ENCODE assay signal across 15 cellular contexts in the genomic region with DNA sequence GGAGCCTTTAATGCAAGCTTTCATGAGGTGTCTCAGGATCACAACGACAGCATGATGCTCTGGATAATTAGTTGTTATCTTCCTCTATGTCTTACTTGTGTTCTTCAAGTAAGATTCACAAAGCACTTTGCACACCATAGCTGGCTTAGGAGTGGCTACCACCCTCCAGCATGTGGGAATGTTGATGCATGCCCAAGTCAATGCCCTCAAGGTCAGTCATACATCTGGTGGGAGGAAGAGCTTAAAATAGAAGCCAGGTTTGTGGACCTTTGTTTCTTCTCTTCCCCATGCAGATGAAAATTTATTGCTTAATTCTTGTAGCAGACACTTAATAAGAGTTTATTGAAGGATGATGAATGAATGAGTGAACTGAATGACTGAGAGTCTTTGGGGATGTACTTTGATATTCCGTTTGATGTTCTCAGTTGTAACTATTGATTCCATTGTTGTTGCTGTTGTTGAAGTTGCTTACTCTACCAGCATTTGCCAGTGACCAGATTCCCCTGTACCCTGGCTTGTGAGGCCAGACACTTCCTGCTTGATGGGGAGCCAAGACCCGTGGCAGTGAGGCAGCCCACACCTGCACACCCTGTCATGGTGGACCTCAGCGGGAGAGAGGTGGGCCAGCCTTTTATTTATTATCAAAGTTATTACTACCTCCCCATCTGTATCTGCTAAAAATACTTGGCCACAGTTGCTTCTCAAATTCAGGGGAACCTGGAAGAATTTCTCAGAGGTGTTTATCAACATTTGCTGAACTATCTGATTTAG.
DNase-seq lines count a peak whose midpoint lies in the region; ATAC-seq, FAIRE-seq and TF ChIP-seq lines count a peak whose summit lies in the region.
"Had no signal": no experiment of that assay in that cellular context is flagged by ENCODE, and none has a peak within 500 bp of the region (broad histone marks: within the 10 kb centered on the region; RNA-seq: fewer than 3 reads in every experiment).

No MANE protein-coding gene starts in this region.

- no peak for ATAC-seq in activated naive CD4-positive, alpha-beta T cell treated with anti-CD3 and anti-CD28 coated beads, Interleukin-2, amount 50 U/mL, for 72 hours
- ATAC-seq in memory B cell (ENCODE audit: low read depth): no peak
- no peak for ATAC-seq in upper lobe of left lung (ENCODE audit: low FRiP score in 2 of 2)
- ATAC-seq in HG02798 (IDR thresholded peaks at IDR 0.05; ENCODE audit: poor library complexity, unreplicated experiment): no peak
- ATAC-seq: WTC11 had no signal

- H3K9me3 Mint-ChIP-seq in activated naive CD4-positive, alpha-beta T cell treated with anti-CD3 and anti-CD28 coated beads, Interleukin-2, amount 50 U/mL, for 72 hours: peaks cover 0 to 5% of the 10 kb centered on the region in 2 donors
- H3K9me3 Mint-ChIP-seq in activated naive CD4-positive, alpha-beta T cell treated with anti-CD3 and anti-CD28 coated beads, Interleukin-2, amount 10 ng/mL, durations not matched to agents 7 days and 5 days: no peaks in the 10 kb centered on the region
- no peaks in the 10 kb centered on the region for H3K9me3 Mint-ChIP-seq in memory B cell
- H3K9me3 Mint-ChIP-seq: WTC11 had no signal

- no peak overlapping the region for H3K4me3 ChIP-seq in upper lobe of left lung
- H3K4me3 ChIP-seq: lung, ovary, SJSA1 had no signal

- no peak for TF ChIP-seq POLR2A in upper lobe of left lung (IDR thresholded peaks at IDR 0.05)

- H3K4me1 Mint-ChIP-seq in activated naive CD4-positive, alpha-beta T cell treated with anti-CD3 and anti-CD28 coated beads, Interleukin-2, amount 10 ng/mL, durations not matched to agents 7 days and 5 days: peaks cover 34% of the 10 kb centered on the region
- H3K4me1 Mint-ChIP-seq in memory B cell: peaks cover 3% of the 10 kb centered on the region

- 75 to 81% methylated on average over 4 of the region's 4 CpGs for WGBS in upper lobe of left lung, 2 donors

- H3K27ac Mint-ChIP-seq in activated naive CD4-positive, alpha-beta T cell treated with anti-CD3 and anti-CD28 coated beads, Interleukin-2, amount 50 U/mL, for 72 hours: peak overlapping the region; percentile 34 to 54
- H3K27ac Mint-ChIP-seq in activated naive CD4-positive, alpha-beta T cell treated with anti-CD3 and anti-CD28 coated beads, Interleukin-2, amount 10 ng/mL, durations not matched to agents 7 days and 5 days: no peak overlapping the region
- peak overlapping the region; percentile 84 for H3K27ac Mint-ChIP-seq in memory B cell
- H3K27ac Mint-ChIP-seq: WTC11 had no signal

- no peaks in the 10 kb centered on the region for H3K9me3 ChIP-seq in upper lobe of left lung
- H3K9me3 ChIP-seq: ovary, SJSA1 had no signal

- CTCF ChIA-PET in activated naive CD4-positive, alpha-beta T cell treated with anti-CD3 and anti-CD28 coated beads, Interleukin-2, amount 10 ng/mL, durations not matched to agents 7 days and 5 days (lab: Charles Lee): interaction anchor here (0.8 to 1.7 kb wide), 3 partner anchors 92 to 249 kb away, joined by 3 to 8 read pairs (median 3); no protein-coding TSS in a partner anchor

- H3K36me3 ChIP-seq in upper lobe of left lung: no peaks in the 10 kb centered on the region
- H3K36me3 ChIP-seq: ovary, SJSA1 had no signal

- no peak for TF ChIP-seq CTCF in upper lobe of left lung (IDR thresholded peaks at IDR 0.05)

- H3K27me3 ChIP-seq in upper lobe of left lung: no peaks in the 10 kb centered on the region
- H3K27me3 ChIP-seq: ovary had no signal

- FAIRE-seq in frontal cortex (lab: Jason Lieb, UNC): no peak

- no peak overlapping the region for H3K4me3 Mint-ChIP-seq in activated naive CD4-positive, alpha-beta T cell treated with anti-CD3 and anti-CD28 coated beads, Interleukin-2, amount 10 ng/mL, durations not matched to agents 7 days and 5 days
- no peak overlapping the region for H3K4me3 Mint-ChIP-seq in memory B cell
- H3K4me3 Mint-ChIP-seq: WTC11 had no signal

- H3K27ac ChIP-seq in upper lobe of left lung: peak overlapping the region; percentile 16 to 58 (median 49)
- H3K27ac ChIP-seq: ovary, SJSA1 had no signal

- no peaks in the 10 kb centered on the region for H3K36me3 Mint-ChIP-seq in activated naive CD4-positive, alpha-beta T cell treated with anti-CD3 and anti-CD28 coated beads, Interleukin-2, amount 50 U/mL, for 72 hours
- no peaks in the 10 kb centered on the region for H3K36me3 Mint-ChIP-seq in activated naive CD4-positive, alpha-beta T cell treated with anti-CD3 and anti-CD28 coated beads, Interleukin-2, amount 10 ng/mL, durations not matched to agents 7 days and 5 days
- no peaks in the 10 kb centered on the region for H3K36me3 Mint-ChIP-seq in memory B cell
- H3K36me3 Mint-ChIP-seq: WTC11 had no signal

- TF ChIP-seq EP300 in upper lobe of left lung (IDR thresholded peaks at IDR 0.05): no peak

- peaks cover 8% of the 10 kb centered on the region for H3K27me3 Mint-ChIP-seq in activated naive CD4-positive, alpha-beta T cell treated with anti-CD3 and anti-CD28 coated beads, Interleukin-2, amount 10 ng/mL, durations not matched to agents 7 days and 5 days
- peaks cover 3% of the 10 kb centered on the region for H3K27me3 Mint-ChIP-seq in memory B cell

- peaks cover 0 to 6% (median 2%) of the 10 kb centered on the region in 4 donors for H3K4me1 ChIP-seq in upper lobe of left lung

- DNase-seq in activated naive CD4-positive, alpha-beta T cell treated with anti-CD3 and anti-CD28 coated beads, Interleukin-2, amount 50 U/mL, for 72 hours (ENCODE audit: low spot score in 2 of 2): no peak
- no peak for DNase-seq in activated naive CD4-positive, alpha-beta T cell treated with anti-CD3 and anti-CD28 coated beads, Interleukin-2, amount 10 ng/mL, durations not matched to agents 7 days and 5 days
- DNase-seq in dermis microvascular lymphatic vessel endothelial cell (ENCODE audit: low read depth in 2 of 2): peak; percentile 39 to 69
- no peak for DNase-seq in memory B cell (ENCODE audit: low spot score in 2 of 2)
- no peak for DNase-seq in upper lobe of left lung
- DNase-seq in frontal cortex (ENCODE audit: low spot score in 2 of 2): no peak
- DNase-seq in NCI-H345 treated with DMSO at 0.1 percent for 48 hours (lab: John Stamatoyannopoulos, UW; ENCODE audit: unreplicated experiment): no peak
- DNase-seq: Karpas-422; NCI-H446; stimulated activated CD4-positive, alpha-beta T cell treated with anti-CD3 and anti-CD28 coated beads, Interleukin-4, amount 100 ng/mL, for 1 hour had no signal

Comparison
In these comparisons a context has a peak if more than half of its experiments do, and no peak if none do; other contexts are left out.
1. DNase-seq: peak in dermis microvascular lymphatic vessel endothelial cell (2 of 2); none in activated naive CD4-positive, alpha-beta T cell treated with anti-CD3 and anti-CD28 coated beads, Interleukin-2, amount 50 U/mL, for 72 hours (0 of 2), activated naive CD4-positive, alpha-beta T cell treated with anti-CD3 and anti-CD28 coated beads, Interleukin-2, amount 10 ng/mL, durations not matched to agents 7 days and 5 days (single experiment), memory B cell (0 of 2), upper lobe of left lung (0 of 2), frontal cortex (0 of 2) and NCI-H345 treated with DMSO at 0.1 percent for 48 hours (single experiment).